ENCODE assay signal across 29 cellular contexts in the genomic region with DNA sequence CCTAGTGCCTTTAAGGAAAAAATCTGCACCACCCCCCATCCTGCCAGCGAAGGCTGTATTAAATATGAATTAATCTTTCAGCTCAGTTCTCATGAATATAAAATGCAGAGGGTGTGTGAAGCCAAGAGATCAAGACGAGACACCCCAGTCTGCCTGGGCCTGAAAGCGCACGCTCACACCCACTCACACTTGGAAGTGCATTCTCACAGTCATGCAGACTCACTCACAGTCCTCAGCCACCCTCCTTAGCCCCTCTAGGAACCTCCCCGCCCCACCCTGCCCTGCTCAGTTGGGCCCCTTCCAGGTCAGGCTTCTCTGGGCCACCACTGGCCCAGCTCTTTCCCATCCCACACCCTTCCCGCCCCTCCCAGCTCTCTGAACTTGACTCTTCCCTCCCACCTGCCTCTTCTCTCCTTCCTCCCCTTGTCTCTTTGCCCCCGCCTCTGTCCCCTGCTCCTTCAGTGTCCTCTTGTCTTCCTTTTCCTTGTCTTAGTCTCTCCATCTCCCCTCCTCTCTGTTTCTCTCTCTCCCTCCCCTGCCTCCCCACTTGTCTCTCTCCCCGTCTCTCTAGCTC.
A peak's percentile ranks its signal among the peaks of the same experiment; 100 is the strongest.
DNase-seq lines count a peak whose midpoint lies in the region; ATAC-seq and TF ChIP-seq lines count a peak whose summit lies in the region.
"Had no signal": no experiment of that assay in that cellular context is flagged by ENCODE, and none has a peak within 500 bp of the region (broad histone marks: within the 10 kb centered on the region; RNA-seq: fewer than 3 reads in every experiment).

No MANE protein-coding gene starts in this region.

- peak; percentile 69 for DNase-seq in GM23248
- no peak for DNase-seq in RWPE2 (ENCODE audit: low spot score)
- peak; percentile 50 for DNase-seq in epithelial cell of esophagus (ENCODE audit: low read depth)
- DNase-seq in stimulated activated naive CD8-positive, alpha-beta T cell treated with anti-CD3 and anti-CD28 coated beads, Interleukin-15, Interleukin-2, amounts not matched to agents 100 U/mL and 50 U/mL, for 24 hours: no peak
- no peak for DNase-seq in effector CD4-positive, alpha-beta T cell
- DNase-seq in NCI-H2196 (lab: John Stamatoyannopoulos, UW; ENCODE audit: unreplicated experiment): no peak
- DNase-seq: activated CD4-positive, alpha-beta T cell treated with anti-CD3 and anti-CD28 coated beads, Interleukin-2, amount 10 ng/mL, durations not matched to agents 24 days and 14 days; activated T-cell treated with anti-CD3 and anti-CD28 coated beads, Interleukin-2, amount 50 U/mL, for 24 hours; brain microvascular endothelial cell; CD8-positive, alpha-beta memory T cell; effector memory CD8-positive, alpha-beta T cell; gastrocnemius medialis; HCEC 1CT; hippocampal formation; immature natural killer cell; left ventricle myocardium superior; MG63; midbrain; naive thymus-derived CD8-positive, alpha-beta T cell; NCI-H2029 treated with DMSO at 0.1 percent for 48 hours; retina; small intestine had no signal

- H3K27me3 Mint-ChIP-seq in nephron (ENCODE audit: low read depth): peaks cover 4% of the 10 kb centered on the region
- H3K27me3 Mint-ChIP-seq: activated CD4-positive, alpha-beta T cell treated with anti-CD3 and anti-CD28 coated beads, Interleukin-2, amount 10 ng/mL, durations not matched to agents 24 days and 14 days had no signal

- H3K27me3 ChIP-seq in GM23248 (replicated peaks; ENCODE audit: insufficient read depth) (no peaks in the 10 kb centered on the region; the same call in 1 of the 2 replicates), RWPE2 (ENCODE audit: insufficient read depth, poor library complexity, severe bottlenecking) (no peaks in the 10 kb centered on the region)
- H3K27me3 ChIP-seq: brain microvascular endothelial cell, gastrocnemius medialis, MG63 had no signal

- in situ Hi-C loops in GM23248 (cut with MboI): no loop called here

- no peaks in the 10 kb centered on the region for H3K79me2 ChIP-seq in GM23248 (ENCODE audit: insufficient read depth)

- no peak overlapping the region for H3K9ac ChIP-seq in GM23248

- no peak overlapping the region for H3K27ac ChIP-seq in GM23248
- H3K27ac ChIP-seq in RWPE2 (ENCODE audit: poor library complexity, severe bottlenecking): peak overlapping the region; percentile 19
- H3K27ac ChIP-seq: brain microvascular endothelial cell, esophagus muscularis mucosa, gastrocnemius medialis had no signal

- H3K4me3 ChIP-seq in GM23248 (no peak overlapping the region), RWPE2 (ENCODE audit: severe bottlenecking) (no peak overlapping the region), epithelial cell of esophagus (ENCODE audit: low read length) (no peak overlapping the region)
- H3K4me3 ChIP-seq: A549, esophagus muscularis mucosa, gastrocnemius medialis, K562, MG63 had no signal

- WGBS in GM23248 (ENCODE audit: low coverage in 1 of 2, low lambda C conversion rate in 2 of 2, missing lambda C conversion rate in 2 of 2), 2 experiments: 43 to 53% methylated on average over 4 to 8 of the region's 8 CpGs

- no peak overlapping the region for H3K4me3 Mint-ChIP-seq in nephron
- H3K4me3 Mint-ChIP-seq: activated CD4-positive, alpha-beta T cell treated with anti-CD3 and anti-CD28 coated beads, Interleukin-2, amount 10 ng/mL, durations not matched to agents 24 days and 14 days; activated T-cell treated with anti-CD3 and anti-CD28 coated beads, Interleukin-2, amount 50 U/mL, for 24 hours; B cell; effector memory CD8-positive, alpha-beta T cell; immature natural killer cell; naive thymus-derived CD8-positive, alpha-beta T cell had no signal

- no peaks in the 10 kb centered on the region for H3K9me2 ChIP-seq in GM23248 (ENCODE audit: insufficient read depth)

- TF ChIP-seq CTCF in RWPE2 (IDR thresholded peaks at IDR 0.05; ENCODE audit: poor library complexity, severe bottlenecking): no peak
- no peak for TF ChIP-seq CTCF in epithelial cell of esophagus (IDR thresholded peaks at IDR 0.05; ENCODE audit: insufficient read depth, low read depth, low read length, missing control alignments)
- TF ChIP-seq CTCF in nephron (IDR thresholded peaks at IDR 0.05; ENCODE audit: unreplicated experiment in 3 of 3): no peak

- no peaks in the 10 kb centered on the region for H3K36me3 Mint-ChIP-seq in nephron (ENCODE audit: low read depth)
- H3K36me3 Mint-ChIP-seq: CD8-positive, alpha-beta memory T cell; immature natural killer cell; naive thymus-derived CD8-positive, alpha-beta T cell had no signal

- H3K9me3 ChIP-seq in GM23248 (ENCODE audit: low read depth) (no peaks in the 10 kb centered on the region), RWPE2 (ENCODE audit: severe bottlenecking) (no peaks in the 10 kb centered on the region)
- H3K9me3 ChIP-seq: A549, esophagus muscularis mucosa, gastrocnemius medialis, MG63 had no signal

- peaks cover 28% of the 10 kb centered on the region for H3K4me1 ChIP-seq in GM23248 (ENCODE audit: insufficient read depth)
- H3K4me1 ChIP-seq in RWPE2 (ENCODE audit: insufficient read depth, poor library complexity, severe bottlenecking): peaks cover 24% of the 10 kb centered on the region
- H3K4me1 ChIP-seq: A549, gastrocnemius medialis had no signal

- no peak overlapping the region for H3K4me2 ChIP-seq in GM23248 (ENCODE audit: unreplicated experiment)
- H3K4me2 ChIP-seq: A549 had no signal

- no peaks in the 10 kb centered on the region for H4K20me1 ChIP-seq in GM23248 (ENCODE audit: insufficient read depth)

- H3F3A ChIP-seq in GM23248 (ENCODE audit: insufficient read depth): peaks cover 22% of the 10 kb centered on the region

- H3K27ac Mint-ChIP-seq in nephron: peak overlapping the region; percentile 43 to 61 (median 53)
- H3K27ac Mint-ChIP-seq: activated CD4-positive, alpha-beta T cell treated with anti-CD3 and anti-CD28 coated beads, Interleukin-2, amount 10 ng/mL, durations not matched to agents 24 days and 14 days; activated T-cell treated with anti-CD3 and anti-CD28 coated beads, Interleukin-2, amount 50 U/mL, for 24 hours; B cell; effector memory CD8-positive, alpha-beta T cell; immature natural killer cell had no signal

- ATAC-seq in RWPE2 (ENCODE audit: low read depth) (peak; percentile 47), GM18909 (IDR thresholded peaks at IDR 0.05; ENCODE audit: poor library complexity, unreplicated experiment) (no peak)
- no peak for ATAC-seq in stimulated activated naive CD8-positive, alpha-beta T cell treated with anti-CD3 and anti-CD28 coated beads, Interleukin-15, Interleukin-2, amounts not matched to agents 100 U/mL and 50 U/mL, for 24 hours
- ATAC-seq: A549; effector memory CD8-positive, alpha-beta T cell; gastrocnemius medialis; K562; left ventricle myocardium superior; naive thymus-derived CD8-positive, alpha-beta T cell; Right ventricle myocardium inferior had no signal

- no peaks in the 10 kb centered on the region for H3K9me3 Mint-ChIP-seq in nephron
- H3K9me3 Mint-ChIP-seq: activated CD4-positive, alpha-beta T cell treated with anti-CD3 and anti-CD28 coated beads, Interleukin-2, amount 10 ng/mL, durations not matched to agents 24 days and 14 days; activated T-cell treated with anti-CD3 and anti-CD28 coated beads, Interleukin-2, amount 50 U/mL, for 24 hours; CD8-positive, alpha-beta memory T cell; effector memory CD8-positive, alpha-beta T cell; immature natural killer cell; naive thymus-derived CD8-positive, alpha-beta T cell had no signal

- H2AFZ ChIP-seq in GM23248: no peak overlapping the region

- peaks cover 38% of the 10 kb centered on the region for H3K4me1 Mint-ChIP-seq in nephron
- H3K4me1 Mint-ChIP-seq: activated CD4-positive, alpha-beta T cell treated with anti-CD3 and anti-CD28 coated beads, Interleukin-2, amount 10 ng/mL, durations not matched to agents 24 days and 14 days; B cell; CD8-positive, alpha-beta memory T cell; immature natural killer cell; naive thymus-derived CD8-positive, alpha-beta T cell had no signal

- H3K36me3 ChIP-seq in GM23248 (ENCODE audit: low read depth) (no peaks in the 10 kb centered on the region), RWPE2 (ENCODE audit: low read depth) (no peaks in the 10 kb centered on the region)
- H3K36me3 ChIP-seq: brain microvascular endothelial cell, esophagus muscularis mucosa, gastrocnemius medialis, MG63 had no signal

Comparison
In these comparisons a context has a peak if more than half of its experiments do, and no peak if none do; other contexts are left out.
1. DNase-seq: peak in GM23248 (single experiment) and epithelial cell of esophagus (single experiment); none in RWPE2 (single experiment), stimulated activated naive CD8-positive, alpha-beta T cell treated with anti-CD3 and anti-CD28 coated beads, Interleukin-15, Interleukin-2, amounts not matched to agents 100 U/mL and 50 U/mL, for 24 hours (single experiment), effector CD4-positive, alpha-beta T cell (single experiment) and NCI-H2196 (single experiment).